ENCODE assay signal across 34 cellular contexts in genomic region chr5:146897061-146897460, GRCh38. TPM values are rescaled to one million over a fixed set of nuclear protein-coding genes. Genes with fewer than 3 reads are reported as not detected.
"Had no signal": no experiment of that assay in that cellular context is flagged by ENCODE, and none has a peak within 500 bp of the region (broad histone marks: within the 10 kb centered on the region; RNA-seq: fewer than 3 reads in every experiment).

No MANE protein-coding gene starts in this region.

- H3K36me3 Mint-ChIP-seq: activated naive CD8-positive, alpha-beta T cell treated with anti-CD3 and anti-CD28 coated beads for 36 hours had no signal

- H3K27ac ChIP-seq: adrenal gland, body of pancreas, brain microvascular endothelial cell, breast epithelium, VCaP had no signal

- H3K4me3 Mint-ChIP-seq: activated B cell treated with CpG ODN at 0.5 μM for 24 hours; activated CD4-positive, alpha-beta memory T cell treated with anti-CD3 and anti-CD28 coated beads, Interleukin-2, amount 10 ng/mL, durations not matched to agents 7 days and 5 days; activated CD4-positive, alpha-beta T cell treated with anti-CD3 and anti-CD28 coated beads for 36 hours; activated CD4-positive, alpha-beta T cell treated with anti-CD3 and anti-CD28 coated beads, Interleukin-2, amount 10 ng/mL, durations not matched to agents 7 days and 5 days; activated CD8-positive, alpha-beta memory T cell treated with anti-CD3 and anti-CD28 coated beads, Interleukin-2, amount 10 ng/mL, durations not matched to agents 7 days and 5 days; activated CD8-positive, alpha-beta T cell treated with anti-CD3 and anti-CD28 coated beads, Interleukin-2, amount 10 ng/mL, durations not matched to agents 7 days and 5 days; activated naive CD4-positive, alpha-beta T cell treated with anti-CD3 and anti-CD28 coated beads for 36 hours; activated naive CD8-positive, alpha-beta T cell treated with anti-CD3 and anti-CD28 coated beads for 36 hours; activated T-cell treated with anti-CD3 and anti-CD28 coated beads, Interleukin-2, amount 50 U/mL, for 24 hours; central memory CD8-positive, alpha-beta T cell; T-helper 1 cell treated with Interleukin-12 subunit alpha and Interleukin-12 subunit beta and Interleukin-4 antibody, amounts not matched to agents 30 μg/mL and 1 μg/mL, for 36 hours; T-helper 2 cell treated with Interferon-gamma antibody and Interleukin-4, amounts not matched to agents 5 μg/mL and 100 μg/mL, for 36 hours had no signal

- H3K9me3 Mint-ChIP-seq: activated B cell treated with CpG ODN at 0.5 μM for 24 hours; activated CD4-positive, alpha-beta T cell treated with anti-CD3 and anti-CD28 coated beads, Interleukin-2, amount 10 ng/mL, durations not matched to agents 7 days and 5 days; activated naive CD4-positive, alpha-beta T cell treated with anti-CD3 and anti-CD28 coated beads for 36 hours; central memory CD8-positive, alpha-beta T cell; T-helper 1 cell treated with Interleukin-12 subunit alpha and Interleukin-12 subunit beta and Interleukin-4 antibody, amounts not matched to agents 30 μg/mL and 1 μg/mL, for 36 hours; T-helper 2 cell treated with Interferon-gamma antibody and Interleukin-4, amounts not matched to agents 5 μg/mL and 100 μg/mL, for 36 hours had no signal

- ATAC-seq: activated CD4-positive, alpha-beta T cell treated with anti-CD3 and anti-CD28 coated beads for 36 hours; activated CD8-positive, alpha-beta memory T cell treated with anti-CD3 and anti-CD28 coated beads, Interleukin-2, amount 10 ng/mL, durations not matched to agents 7 days and 5 days; activated CD8-positive, alpha-beta T cell treated with anti-CD3 and anti-CD28 coated beads, Interleukin-2, amount 10 ng/mL, durations not matched to agents 7 days and 5 days; activated naive CD4-positive, alpha-beta T cell treated with anti-CD3 and anti-CD28 coated beads, Interleukin-2, amount 50 U/mL, for 72 hours; body of pancreas had no signal

- H3K27me3 Mint-ChIP-seq: activated B cell treated with CpG ODN at 0.5 μM for 24 hours; activated CD4-positive, alpha-beta memory T cell treated with anti-CD3 and anti-CD28 coated beads, Interleukin-2, amount 10 ng/mL, durations not matched to agents 7 days and 5 days; activated CD8-positive, alpha-beta memory T cell treated with anti-CD3 and anti-CD28 coated beads, Interleukin-2, amount 10 ng/mL, durations not matched to agents 7 days and 5 days; activated naive CD8-positive, alpha-beta T cell treated with anti-CD3 and anti-CD28 coated beads for 36 hours; central memory CD8-positive, alpha-beta T cell had no signal

- DNase-seq: activated B cell treated with CpG ODN at 0.5 μM for 24 hours; activated CD4-positive, alpha-beta memory T cell treated with anti-CD3 and anti-CD28 coated beads, Interleukin-2, amount 10 ng/mL, durations not matched to agents 7 days and 5 days; activated CD4-positive, alpha-beta T cell treated with anti-CD3 and anti-CD28 coated beads for 1 hour; activated CD4-positive, alpha-beta T cell treated with anti-CD3 and anti-CD28 coated beads for 36 hours; activated CD4-positive, alpha-beta T cell treated with anti-CD3 and anti-CD28 coated beads for 48 hours; activated CD4-positive, alpha-beta T cell treated with anti-CD3 and anti-CD28 coated beads, Interleukin-2, amount 10 ng/mL, durations not matched to agents 7 days and 5 days; activated CD4-positive, alpha-beta T cell treated with anti-CD3 and anti-CD28 coated beads, Interleukin-2, amount 50 U/mL, for 48 hours; activated CD8-positive, alpha-beta memory T cell treated with anti-CD3 and anti-CD28 coated beads for 24 hours; activated CD8-positive, alpha-beta memory T cell treated with anti-CD3 and anti-CD28 coated beads, Interleukin-2, amount 10 ng/mL, durations not matched to agents 7 days and 5 days; activated CD8-positive, alpha-beta memory T cell treated with anti-CD3 and anti-CD28 coated beads, Interleukin-2, amount 50 U/mL, for 48 hours; activated CD8-positive, alpha-beta T cell treated with anti-CD3 and anti-CD28 coated beads, Interleukin-2, amount 10 ng/mL, durations not matched to agents 7 days and 5 days; activated effector memory CD4-positive, alpha-beta T cell treated with anti-CD3 and anti-CD28 coated beads, Interleukin-2, amount 50 U/mL, for 16 hours; activated gamma-delta T cell treated with Interleukin-2 at 50 U/mL for 16 hours; activated naive CD4-positive, alpha-beta T cell; activated naive CD4-positive, alpha-beta T cell treated with anti-CD3 and anti-CD28 coated beads for 36 hours; activated naive CD4-positive, alpha-beta T cell treated with anti-CD3 and anti-CD28 coated beads, Interleukin-2, amount 50 U/mL, for 16 hours; activated naive CD8-positive, alpha-beta T cell treated with anti-CD3 and anti-CD28 coated beads for 36 hours; activated T-cell treated with anti-CD3 and anti-CD28 coated beads, Interleukin-2, amount 50 U/mL, for 24 hours; activated T-cell treated with anti-CD3 and anti-CD28 coated beads, Interleukin-2, amount 50 U/mL, for 48 hours; adrenal gland; amniotic stem cell; aorta; body of pancreas; brain microvascular endothelial cell; cerebellar nuclear complex; T-helper 1 cell; T-helper 2 cell; T-helper 9 cell had no signal

- H3K27ac Mint-ChIP-seq: activated B cell treated with CpG ODN at 0.5 μM for 24 hours; activated CD4-positive, alpha-beta memory T cell treated with anti-CD3 and anti-CD28 coated beads, Interleukin-2, amount 10 ng/mL, durations not matched to agents 7 days and 5 days; activated CD4-positive, alpha-beta T cell treated with anti-CD3 and anti-CD28 coated beads for 36 hours; activated CD4-positive, alpha-beta T cell treated with anti-CD3 and anti-CD28 coated beads, Interleukin-2, amount 10 ng/mL, durations not matched to agents 7 days and 5 days; activated CD8-positive, alpha-beta memory T cell treated with anti-CD3 and anti-CD28 coated beads, Interleukin-2, amount 10 ng/mL, durations not matched to agents 7 days and 5 days; activated CD8-positive, alpha-beta T cell treated with anti-CD3 and anti-CD28 coated beads, Interleukin-2, amount 10 ng/mL, durations not matched to agents 7 days and 5 days; activated naive CD4-positive, alpha-beta T cell treated with anti-CD3 and anti-CD28 coated beads for 36 hours; activated naive CD4-positive, alpha-beta T cell treated with anti-CD3 and anti-CD28 coated beads, Interleukin-2, amount 50 U/mL, for 72 hours; activated naive CD8-positive, alpha-beta T cell treated with anti-CD3 and anti-CD28 coated beads for 36 hours; activated T-cell treated with anti-CD3 and anti-CD28 coated beads, Interleukin-2, amount 50 U/mL, for 24 hours; T-helper 1 cell treated with Interleukin-12 subunit alpha and Interleukin-12 subunit beta and Interleukin-4 antibody, amounts not matched to agents 30 μg/mL and 1 μg/mL, for 36 hours; T-helper 2 cell treated with Interferon-gamma antibody and Interleukin-4, amounts not matched to agents 5 μg/mL and 100 μg/mL, for 36 hours had no signal

- H3K4me1 Mint-ChIP-seq: activated B cell treated with CpG ODN at 0.5 μM for 24 hours; activated naive CD8-positive, alpha-beta T cell treated with anti-CD3 and anti-CD28 coated beads for 36 hours had no signal

RNA-seq across cellular contexts. Expression of gene PPP2R2B, which starts 18.5 kb away (rescaled TPM):
- total RNA-seq: activated B cell treated with CpG ODN at 0.5 μM for 24 hours; activated naive CD4-positive, alpha-beta T cell treated with anti-CD3 and anti-CD28 coated beads for 36 hours had no signal
